ENCODE assay signal across 1 cellular context in genomic region chr5:146107901-146108300, GRCh38.
TF ChIP-seq lines count a peak whose summit lies in the region.

No MANE protein-coding gene starts in this region.

TF ChIP-seq in H1, 55 proteins besides CTCF, POLR2A, EP300 and RAD21:
- no peak for TF ChIP-seq JUND (IDR thresholded peaks at IDR 0.05; ENCODE audit: low read length)
- 0 out of 2 replicates have a peak, but pooled peaks have one; percentile 20 for TF ChIP-seq CEBPB (IDR thresholded peaks at IDR 0.05; ENCODE audit: low read depth, low read length)
